ENCODE assay signal across 8 cellular contexts in genomic region chr10:44974628-44975431, GRCh38. TPM values are rescaled to one million over a fixed set of nuclear protein-coding genes. Genes with fewer than 3 reads are reported as not detected.
A peak's percentile ranks its signal among the peaks of the same experiment; 100 is the strongest.
DNase-seq lines count a peak whose midpoint lies in the region; TF ChIP-seq lines count a peak whose summit lies in the region.

No MANE protein-coding gene starts in this region.

- peak overlapping the region; percentile 45 for H3K4me3 ChIP-seq in GM12875 (ENCODE audit: low read depth, low read length)
- H3K4me3 ChIP-seq in H7 (ENCODE audit: insufficient read depth, low read depth, low read length), result peak overlapping the region; percentile 51

- H3K27me3 ChIP-seq in H7 (ENCODE audit: control insufficient read depth, insufficient read depth, low read length), result no peaks in the 10 kb centered on the region

- DNase-seq in H7 (peak; percentile 94), LoVo (ENCODE audit: low spot score) (peak; percentile 70), cerebellum (ENCODE audit: low spot score) (peak; percentile 85), kidney glomerular epithelial cell (lab: John Stamatoyannopoulos, UW) (peak; percentile 39), NCI-H526 treated with DMSO at 0.1 percent for 48 hours (lab: John Stamatoyannopoulos, UW) (no peak)
- DNase-seq in activated CD4-positive, CD25-positive, alpha-beta regulatory T cell treated with anti-CD3 and anti-CD28 coated beads, Interleukin-2, amount 50 U/mL, for 16 hours (ENCODE audit: low read depth, low spot score), result peak; percentile 28
- DNase-seq in stimulated activated CD4-positive, alpha-beta T cell treated with anti-CD3 and anti-CD28 coated beads, Interleukin-1b, Interleukin-23, amount 100 ng/mL, for 4 hours (ENCODE audit: low read depth in 2 of 2), result peak; percentile 57 to 61

- TF ChIP-seq CTCF in GM12875 (IDR thresholded peaks at IDR 0.05; ENCODE audit: borderline replicate concordance, insufficient read depth, low read depth, low read length), result peak; percentile 94

- H3K36me3 ChIP-seq in H7 (replicated peaks; ENCODE audit: control insufficient read depth, insufficient read depth, low read length), result peaks cover 2% of the 10 kb centered on the region

RNA-seq across cellular contexts. Expression of gene DEPP1, which starts 3.8 kb away (rescaled TPM):
- total RNA-seq in H7 (2014; rRNA removed; shearing (Covaris generic)), result 0.28 and 1.2 TPM in 2 replicates
- total RNA-seq in cerebellum, result 9.9 TPM

RNA-seq across cellular contexts. Expression of gene RASSF4, which starts 15.2 kb away (rescaled TPM):
- total RNA-seq in H7 (2014; rRNA removed; shearing (Covaris generic)), result 9.1 and 13.6 TPM in 2 replicates
- total RNA-seq in cerebellum, result 26.5 TPM

RNA-seq across cellular contexts. Expression of gene ZNF22, which starts 25.9 kb away (rescaled TPM):
- total RNA-seq in H7 (2014; rRNA removed; shearing (Covaris generic)), result 20.2 and 23.1 TPM in 2 replicates
- 34.9 TPM for total RNA-seq in cerebellum
